8 cellular contexts compared by ENCODE assay signal in genomic region chr7:32941181-32941995, GRCh38. TPM values are rescaled to one million over a fixed set of nuclear protein-coding genes. Genes with fewer than 3 reads are reported as not detected.
DNase-seq lines count a peak whose midpoint lies in the region; ATAC-seq and TF ChIP-seq lines count a peak whose summit lies in the region.

No MANE protein-coding gene starts in this region.

- no peaks in the 10 kb centered on the region for H3K9me3 ChIP-seq in PC-3 (ENCODE audit: low read length)
- H3K9me3 ChIP-seq in esophagus (ENCODE audit: control insufficient read depth in 2 of 2, insufficient read depth in 1 of 2, low read depth in 1 of 2, low read length in 1 of 2), result no peaks in the 10 kb centered on the region
- no peaks in the 10 kb centered on the region for H3K9me3 ChIP-seq in parathyroid adenoma (ENCODE audit: control insufficient read depth, low read length)
- H3K9me3 ChIP-seq in effector memory CD4-positive, alpha-beta T cell (ENCODE audit: control insufficient read depth, low read length), result no peaks in the 10 kb centered on the region

- ATAC-seq in PC-3 (no peak), GM18511 (IDR thresholded peaks at IDR 0.05; ENCODE audit: unreplicated experiment) (no peak)

- 19 to 32% methylated on average over 9 of the region's 9 CpGs for WGBS in esophagus, 2 donors

- CTCF ChIA-PET in PC-3 (lab: Charles Lee), result interaction anchor here (0.8 kb wide), 1 partner anchor 194 kb away, joined by 3 read pairs; no protein-coding TSS in a partner anchor

- H3K4me1 ChIP-seq in PC-3 (ENCODE audit: insufficient read depth, low read length), result peaks cover 3% of the 10 kb centered on the region; the same call in 1 of the 2 replicates
- H3K4me1 ChIP-seq in esophagus (ENCODE audit: control insufficient read depth in 2 of 2, insufficient read depth in 2 of 2, low read length in 1 of 2), result no peaks in the 10 kb centered on the region
- peaks cover 14% of the 10 kb centered on the region for H3K4me1 ChIP-seq in parathyroid adenoma
- H3K4me1 ChIP-seq in effector memory CD4-positive, alpha-beta T cell (ENCODE audit: control insufficient read depth, insufficient read depth, low read length, poor library complexity, severe bottlenecking), result peaks cover 7% of the 10 kb centered on the region

- H3K4me3 ChIP-seq in GM12864 (ENCODE audit: low read depth, low read length) (peak overlapping the region; percentile 72), PC-3 (ENCODE audit: low read length) (no peak overlapping the region), esophagus (ENCODE audit: low read depth in 1 of 2, low read length in 2 of 2) (peak overlapping the region; percentile 71 to 92), parathyroid adenoma (ENCODE audit: low read depth, low read length) (peak overlapping the region; percentile 61)
- H3K4me3 ChIP-seq in effector memory CD4-positive, alpha-beta T cell (ENCODE audit: insufficient read depth, low read depth, low read length, poor library complexity, severe bottlenecking), result no peak overlapping the region

- H3K27me3 ChIP-seq in PC-3 (ENCODE audit: low read length) (no peaks in the 10 kb centered on the region), esophagus (ENCODE audit: control insufficient read depth in 1 of 2, insufficient read depth in 2 of 2, low read length in 2 of 2) (no peaks in the 10 kb centered on the region), parathyroid adenoma (ENCODE audit: control insufficient read depth, insufficient read depth, low read length) (no peaks in the 10 kb centered on the region)
- no peaks in the 10 kb centered on the region for H3K27me3 ChIP-seq in effector memory CD4-positive, alpha-beta T cell (replicated peaks; ENCODE audit: control insufficient read depth, insufficient read depth, low read length, poor library complexity, severe bottlenecking)

- H3F3A ChIP-seq in PC-3 (ENCODE audit: low read length, unreplicated experiment), result no peaks in the 10 kb centered on the region

- POLR2A ChIA-PET in PC-3 (lab: Charles Lee; ENCODE audit: unreplicated experiment), result interaction anchor here (0.6 kb wide), 1 partner anchor 271 kb away, joined by 4 read pairs; no protein-coding TSS in a partner anchor

- BruUV-seq in PC-3 (replicated peaks; lab: Mats Ljungman, UMichigan), result no TSS peak

- H3K36me3 ChIP-seq in PC-3 (ENCODE audit: low read depth, low read length) (no peaks in the 10 kb centered on the region), esophagus (ENCODE audit: control insufficient read depth in 2 of 2, insufficient read depth in 2 of 2, low read length in 1 of 2) (peaks cover 0 to 4% of the 10 kb centered on the region in 2 donors), parathyroid adenoma (ENCODE audit: control insufficient read depth, insufficient read depth, low read length) (no peaks in the 10 kb centered on the region)
- H3K36me3 ChIP-seq in effector memory CD4-positive, alpha-beta T cell (ENCODE audit: control insufficient read depth, insufficient read depth, low read length), result no peaks in the 10 kb centered on the region

- TF ChIP-seq CTCF in GM12864 (IDR thresholded peaks at IDR 0.05; ENCODE audit: low read depth, low read length, missing control alignments) (no peak), PC-3 (conservative IDR thresholded peaks at IDR 0.05; ENCODE audit: low read depth, low read length) (no peak), parathyroid adenoma (IDR thresholded peaks at IDR 0.05) (no peak)

- intact Hi-C loops in PC-3 (cut with micrococcal nuclease), result no loop called here

- H3K4me2 ChIP-seq in PC-3 (ENCODE audit: low read length), result 0 out of 2 replicates have a peak overlapping the region, but pooled peaks have one; percentile 22
- H3K4me2 ChIP-seq in parathyroid adenoma (ENCODE audit: low read length), result peak overlapping the region; percentile 81

- no peak overlapping the region for H3K27ac ChIP-seq in PC-3 (ENCODE audit: low read length)
- peak overlapping the region; percentile 37 to 98 for H3K27ac ChIP-seq in esophagus (ENCODE audit: low read depth in 2 of 2, low read length in 1 of 2)
- peak overlapping the region; percentile 83 for H3K27ac ChIP-seq in parathyroid adenoma
- H3K27ac ChIP-seq in effector memory CD4-positive, alpha-beta T cell (ENCODE audit: insufficient read depth, low read length, poor library complexity, severe bottlenecking), result no peak overlapping the region

- H3K9ac ChIP-seq in PC-3 (ENCODE audit: low read length) (no peak overlapping the region), parathyroid adenoma (no peak overlapping the region)

- no peaks in the 10 kb centered on the region for H3K9me2 ChIP-seq in PC-3 (replicated peaks; ENCODE audit: low read length)

- DNase-seq in GM12864 (ENCODE audit: low read depth) (no peak), PC-3 (no peak), epidermal melanocyte (ENCODE audit: insufficient read length, low spot score) (no peak)
- no peak for DNase-seq in stimulated activated CD4-positive, alpha-beta T cell treated with anti-CD3 and anti-CD28 coated beads, Interleukin-4, amount 100 ng/mL, for 4 hours
- DNase-seq in effector memory CD4-positive, alpha-beta T cell, result no peak

- H3K79me2 ChIP-seq in PC-3 (ENCODE audit: low read length) (no peaks in the 10 kb centered on the region), parathyroid adenoma (peaks cover 23% of the 10 kb centered on the region)

- no peak overlapping the region for H2AFZ ChIP-seq in PC-3 (ENCODE audit: low read length)
- peak overlapping the region; percentile 95 for H2AFZ ChIP-seq in parathyroid adenoma

- no peaks in the 10 kb centered on the region for H4K20me1 ChIP-seq in PC-3 (ENCODE audit: low read length)

RNA-seq across cellular contexts. Expression of gene FKBP9, which starts 15.9 kb away (rescaled TPM):
- 62.3 and 63.4 TPM in 2 replicates for total RNA-seq in PC-3 (2014; rRNA removed)
- polyA plus RNA-seq in esophagus, result 10 to 100 TPM; 15.8 to 22.6 TPM

RNA-seq across cellular contexts. Expression of gene KBTBD2, which starts 49.8 kb away (rescaled TPM):
- 16.3 and 17.9 TPM in 2 replicates for total RNA-seq in PC-3 (2014; rRNA removed)
- polyA plus RNA-seq in esophagus, result 10 to 100 TPM; 12.1 to 12.5 TPM

Comparison
In these comparisons a context has a peak if more than half of its experiments do, and no peak if none do; other contexts are left out.
1. H3K4me3 ChIP-seq: peak in GM12864 (single experiment), esophagus (2 of 2) and parathyroid adenoma (single experiment); none in PC-3 (single experiment) and effector memory CD4-positive, alpha-beta T cell (single experiment).
2. H3K27ac ChIP-seq: peak in esophagus (2 of 2) and parathyroid adenoma (single experiment); none in PC-3 (single experiment) and effector memory CD4-positive, alpha-beta T cell (single experiment).